In genomic region chr14:104220225-104221070, GRCh38 we compare ENCODE assay signal across 1 cellular context.
TF ChIP-seq lines count a peak whose summit lies in the region.

No MANE protein-coding gene starts in this region.

TF ChIP-seq in HepG2, 621 proteins besides CTCF, POLR2A, EP300 and RAD21 (continued from another document):
- TF ChIP-seq ZFP91 (CRISPR knock-in tag; IDR thresholded peaks at IDR 0.05; ENCODE audit: borderline replicate concordance) (no peak), ZKSCAN5 (CRISPR knock-in tag; IDR thresholded peaks at IDR 0.05) (no peak), RARA (CRISPR knock-in tag; IDR thresholded peaks at IDR 0.05) (no peak), ZNF562 (CRISPR knock-in tag; IDR thresholded peaks at IDR 0.05; ENCODE audit: borderline replicate concordance) (no peak), NFE2L2 (IDR thresholded peaks at IDR 0.05; ENCODE audit: low read length) (no peak), CREB3 (CRISPR knock-in tag; IDR thresholded peaks at IDR 0.05) (no peak), KDM3A (CRISPR knock-in tag; IDR thresholded peaks at IDR 0.05; ENCODE audit: low read depth) (no peak), SIN3B (IDR thresholded peaks at IDR 0.05; ENCODE audit: low read length) (no peak), PPARG (CRISPR knock-in tag; conservative IDR thresholded peaks at IDR 0.05) (no peak), ZBTB39 (CRISPR knock-in tag; IDR thresholded peaks at IDR 0.05) (no peak), IRF9 (CRISPR knock-in tag; IDR thresholded peaks at IDR 0.05; ENCODE audit: borderline replicate concordance) (no peak), ZNF788 (CRISPR knock-in tag; IDR thresholded peaks at IDR 0.05; ENCODE audit: borderline replicate concordance) (no peak), RFX5 (IDR thresholded peaks at IDR 0.05; ENCODE audit: low read depth, low read length) (no peak), ETV5 (CRISPR knock-in tag; IDR thresholded peaks at IDR 0.05; ENCODE audit: borderline replicate concordance) (peak; percentile 15; the same call in 1 of the 2 replicates), ZNF598 (CRISPR knock-in tag; IDR thresholded peaks at IDR 0.05; ENCODE audit: borderline replicate concordance) (no peak), GABPA (IDR thresholded peaks at IDR 0.05; ENCODE audit: low read depth, low read length) (0 out of 2 replicates have a peak, but pooled peaks have one; percentile 16), GABPA (CRISPR knock-in tag; IDR thresholded peaks at IDR 0.05; ENCODE audit: low read depth) (peak; percentile 72; the same call in 1 of the 2 replicates), RCOR2 (CRISPR knock-in tag; IDR thresholded peaks at IDR 0.05) (no peak), HNF1B (CRISPR knock-in tag; IDR thresholded peaks at IDR 0.05) (0 out of 2 replicates have a peak, but pooled peaks have one; percentile 17), HES4 (CRISPR knock-in tag; IDR thresholded peaks at IDR 0.05; ENCODE audit: borderline replicate concordance) (no peak), JUND (CRISPR knock-in tag; IDR thresholded peaks at IDR 0.05) (no peak), YEATS2 (CRISPR knock-in tag; IDR thresholded peaks at IDR 0.05; ENCODE audit: borderline replicate concordance) (no peak), POLR2AphosphoS2 (IDR thresholded peaks at IDR 0.05; ENCODE audit: low read depth, low read length) (no peak), ZNF335 (CRISPR knock-in tag; IDR thresholded peaks at IDR 0.05) (no peak), DNMT3B (CRISPR knock-in tag; conservative IDR thresholded peaks at IDR 0.05) (no peak), KLF9 (CRISPR knock-in tag; IDR thresholded peaks at IDR 0.05; ENCODE audit: low read depth) (no peak), ZNF615 (CRISPR knock-in tag; IDR thresholded peaks at IDR 0.05; ENCODE audit: borderline replicate concordance) (no peak), GATA4 (IDR thresholded peaks at IDR 0.05; ENCODE audit: borderline replicate concordance, low read depth) (no peak), NCOA2 (CRISPR knock-in tag; IDR thresholded peaks at IDR 0.05) (no peak), FOXA1 (IDR thresholded peaks at IDR 0.05) (no peak), FOXA1 (CRISPR knock-in tag; IDR thresholded peaks at IDR 0.05) (0 out of 2 replicates have a peak, but pooled peaks have one; percentile 32), TBL1XR1 (IDR thresholded peaks at IDR 0.05; ENCODE audit: borderline replicate concordance, low read length, partially characterized antibody) (no peak), CHD4 (IDR thresholded peaks at IDR 0.05; ENCODE audit: borderline replicate concordance, low read length) (no peak), ZNF460 (CRISPR knock-in tag; IDR thresholded peaks at IDR 0.05; ENCODE audit: borderline replicate concordance) (no peak), THAP8 (CRISPR knock-in tag; IDR thresholded peaks at IDR 0.05; ENCODE audit: borderline replicate concordance) (no peak), ADNP (CRISPR knock-in tag; IDR thresholded peaks at IDR 0.05) (no peak), CEBPZ (IDR thresholded peaks at IDR 0.05; ENCODE audit: low read length) (no peak), SALL1 (CRISPR knock-in tag; IDR thresholded peaks at IDR 0.05) (peak; percentile 14; the same call in 1 of the 2 replicates), ATF3 (CRISPR knock-in tag; IDR thresholded peaks at IDR 0.05) (no peak), REST (IDR thresholded peaks at IDR 0.05; ENCODE audit: borderline replicate concordance in 1 of 2, low read depth in 1 of 2, low read length in 2 of 2) (no peak), ZNF224 (CRISPR knock-in tag; IDR thresholded peaks at IDR 0.05) (no peak), ZNF382 (CRISPR knock-in tag; IDR thresholded peaks at IDR 0.05; ENCODE audit: borderline replicate concordance) (no peak), FOXA3 (CRISPR knock-in tag; IDR thresholded peaks at IDR 0.05) (0 out of 2 replicates have a peak, but pooled peaks have one; percentile 21), ZFAT (CRISPR knock-in tag; conservative IDR thresholded peaks at IDR 0.05) (no peak)
TF ChIP-seq in HepG2: peak in this region for 6.
